8 cellular contexts compared by ENCODE assay signal in genomic region chr2:64522843-64523428, GRCh38. TPM values are rescaled to one million over a fixed set of nuclear protein-coding genes. Genes with fewer than 3 reads are reported as not detected.
DNase-seq lines count a peak whose midpoint lies in the region; ATAC-seq and TF ChIP-seq lines count a peak whose summit lies in the region.

No MANE protein-coding gene starts in this region.

- intact Hi-C loops in ascending aorta (cut with DNase I) (loop anchor here (5.0 kb wide), 4 partner anchors 129 to 344 kb away; partner anchors contain the start of gene SERTAD2), sigmoid colon (cut with DNase I) (loop anchor here (5.0 to 10.0 kb wide), 5 partner anchors 39 to 529 kb away; partner anchors contain the start of gene LGALSL)

- no peak for TF ChIP-seq EP300 in sigmoid colon (IDR thresholded peaks at IDR 0.05)

- H3K9me3 ChIP-seq in T-helper 17 cell (ENCODE audit: control insufficient read depth, low read length, poor library complexity, severe bottlenecking), result no peaks in the 10 kb centered on the region
- H3K9me3 ChIP-seq in ascending aorta, result no peaks in the 10 kb centered on the region
- H3K9me3 ChIP-seq in sigmoid colon, result no peaks in the 10 kb centered on the region

- peaks cover 28% of the 10 kb centered on the region for H3K4me1 Mint-ChIP-seq in T-helper 17 cell

- H3K36me3 ChIP-seq in ascending aorta (no peaks in the 10 kb centered on the region), sigmoid colon (no peaks in the 10 kb centered on the region)

- H3K4me3 Mint-ChIP-seq in T-helper 17 cell, result peak overlapping the region; percentile 99

- TF ChIP-seq CTCF in ascending aorta (IDR thresholded peaks at IDR 0.05) (peak; percentile 78 to 83 (median 81)), sigmoid colon (IDR thresholded peaks at IDR 0.05) (peak; percentile 66 to 84 (median 77))

- H3K4me3 ChIP-seq in GM08714 (ENCODE audit: low read length) (peak overlapping the region; percentile 65), ascending aorta (peak overlapping the region; percentile 64 to 99), sigmoid colon (peak overlapping the region; percentile 85 to 97 (median 92))

- no peak for ATAC-seq in T-helper 17 cell
- no peak for ATAC-seq in GM21737 (IDR thresholded peaks at IDR 0.05; ENCODE audit: unreplicated experiment)
- ATAC-seq in HG02840 (IDR thresholded peaks at IDR 0.05; ENCODE audit: low FRiP score, unreplicated experiment), result no peak

- peaks cover 0 to 2% of the 10 kb centered on the region in 2 donors for H3K4me1 ChIP-seq in ascending aorta
- H3K4me1 ChIP-seq in sigmoid colon, result peaks cover 0 to 31% (median 14%) of the 10 kb centered on the region in 4 donors

- no peaks in the 10 kb centered on the region for H3K27me3 ChIP-seq in ascending aorta
- H3K27me3 ChIP-seq in sigmoid colon, result no peaks in the 10 kb centered on the region

- WGBS in sigmoid colon, 2 donors, result 0 to 1% methylated on average over 16 of the region's 16 CpGs

- DNase-seq in NCI-H146 treated with DMSO at 0.1 percent for 48 hours (lab: John Stamatoyannopoulos, UW; ENCODE audit: unreplicated experiment), result peak; percentile 78
- DNase-seq in T-helper 17 cell, result peak; percentile 22 to 61 (median 37)
- DNase-seq in ascending aorta (ENCODE audit: low spot score in 2 of 2), result peak in 1 of 2 donors; percentile 80
- peak; percentile 44 to 87 for DNase-seq in hippocampal formation (lab: John Stamatoyannopoulos, UW)
- no peak for DNase-seq in sigmoid colon

- H3K36me3 Mint-ChIP-seq in T-helper 17 cell (ENCODE audit: low read depth), result peaks cover 3% of the 10 kb centered on the region

- H3K27me3 Mint-ChIP-seq in T-helper 17 cell, result no peaks in the 10 kb centered on the region

- TF ChIP-seq POLR2A in sigmoid colon (IDR thresholded peaks at IDR 0.05), result no peak

- H3K27ac ChIP-seq in ascending aorta, result peak overlapping the region in 1 of 2 donors; percentile 93
- H3K27ac ChIP-seq in sigmoid colon, result peak overlapping the region; percentile 96 to 98 (median 96)

- peak overlapping the region; percentile 98 for H3K27ac Mint-ChIP-seq in T-helper 17 cell

RNA-seq across cellular contexts. Expression of gene AFTPH, which starts 1.2 kb away (rescaled TPM):
- 10 to 100 TPM; 33.2 to 34.8 TPM for total RNA-seq in T-helper 17 cell
- total RNA-seq in ascending aorta, result 58.0 TPM
- total RNA-seq in sigmoid colon, result 10 to 100 TPM; 35.7 to 52.2 (median 41.1) TPM
- 10 to 100 TPM; 37.2 to 60.1 (median 52.3) TPM for polyA plus RNA-seq in sigmoid colon
